In genomic region chrX:49269768-49270248, GRCh38 we compare ENCODE assay signal across 8 cellular contexts. TPM values are rescaled to one million over a fixed set of nuclear protein-coding genes. Genes with fewer than 3 reads are reported as not detected.
A peak's percentile ranks its signal among the peaks of the same experiment; 100 is the strongest.
DNase-seq lines count a peak whose midpoint lies in the region; ATAC-seq and TF ChIP-seq lines count a peak whose summit lies in the region.

A gene with protein sequence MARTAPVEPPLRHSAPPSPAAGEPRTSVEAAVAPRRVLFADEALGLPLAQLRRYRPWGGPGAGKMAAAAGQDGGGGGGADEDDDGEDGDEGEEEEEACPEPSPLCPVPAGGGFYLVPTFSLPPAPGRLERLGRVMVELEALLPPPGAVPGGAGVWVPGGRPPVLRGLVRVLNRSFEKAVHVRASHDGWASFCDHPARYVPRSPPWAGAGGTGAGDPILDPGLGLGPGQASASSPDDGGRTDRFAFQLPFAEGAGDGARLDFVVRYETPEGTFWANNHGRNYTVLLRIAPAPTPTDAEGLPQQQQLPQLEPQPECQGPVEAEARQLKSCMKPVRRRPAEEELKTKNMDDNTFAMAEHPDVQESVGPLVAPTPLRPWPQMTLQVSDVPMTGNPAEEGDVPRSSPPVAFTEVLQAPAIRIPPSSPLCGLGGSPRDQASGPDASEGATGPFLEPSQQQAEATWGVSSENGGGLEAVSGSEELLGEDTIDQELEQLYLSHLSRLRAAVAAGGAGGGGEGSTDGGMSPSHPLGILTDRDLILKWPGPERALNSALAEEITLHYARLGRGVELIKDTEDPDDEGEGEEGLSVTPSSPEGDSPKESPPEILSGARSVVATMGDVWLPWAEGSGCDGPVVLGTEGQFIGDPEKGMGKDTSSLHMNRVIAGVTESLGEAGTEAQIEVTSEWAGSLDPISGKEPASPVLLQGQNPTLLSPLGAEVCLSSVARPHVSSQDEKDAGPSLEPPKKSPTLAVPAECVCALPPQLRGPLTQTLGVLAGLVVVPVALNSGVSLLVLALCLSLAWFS (plus strand): TSS chrX:49269793. CDS start chrX:49269870, 77 bp downstream.

- CTCF ChIA-PET in Calu3 (lab: Charles Lee), result interaction anchor here (1.0 to 1.2 kb wide), 2 partner anchors 77 to 79 kb away, joined by 4 to 6 read pairs; no protein-coding TSS in a partner anchor

- peak within 1 kb of the TSS; percentile 100 for H3K27ac Mint-ChIP-seq in Calu3 (ENCODE audit: unreplicated experiment)
- peak within 1 kb of the TSS; percentile 98 for H3K27ac Mint-ChIP-seq in central memory CD8-positive, alpha-beta T cell (ENCODE audit: low read depth)

- peaks cover 19% of the 10 kb centered on the region for H3K4me1 Mint-ChIP-seq in Calu3 (ENCODE audit: low read depth, unreplicated experiment)
- H3K4me1 Mint-ChIP-seq in central memory CD8-positive, alpha-beta T cell, result peaks cover 47% of the 10 kb centered on the region

- H3K36me3 Mint-ChIP-seq in Calu3 (ENCODE audit: insufficient read depth, unreplicated experiment), result peaks cover 38% of the 10 kb centered on the region
- H3K36me3 Mint-ChIP-seq in central memory CD8-positive, alpha-beta T cell (ENCODE audit: insufficient read depth), result peaks cover 18% of the 10 kb centered on the region

- no peaks in the 10 kb centered on the region for H3K27me3 ChIP-seq in upper lobe of right lung

- H3K4me3 Mint-ChIP-seq in Calu3 (ENCODE audit: low read depth, unreplicated experiment), result peak within 1 kb of the TSS; percentile 71
- peak within 1 kb of the TSS; percentile 84 for H3K4me3 Mint-ChIP-seq in central memory CD8-positive, alpha-beta T cell

- no peaks in the 10 kb centered on the region for H3K9me3 ChIP-seq in mesodermal cell (ENCODE audit: control insufficient read depth, low read length)
- no peaks in the 10 kb centered on the region for H3K9me3 ChIP-seq in upper lobe of right lung

- H3K27me3 Mint-ChIP-seq in Calu3 (ENCODE audit: unreplicated experiment), result no peaks in the 10 kb centered on the region
- H3K27me3 Mint-ChIP-seq in central memory CD8-positive, alpha-beta T cell, result no peaks in the 10 kb centered on the region

- H3K4me3 ChIP-seq in Jurkat, Clone E6-1 (ENCODE audit: low read length), result peak within 1 kb of the TSS; percentile 70
- H3K4me3 ChIP-seq in mesodermal cell (ENCODE audit: extremely low read depth, insufficient read depth, low read length, poor library complexity, severe bottlenecking) (peak within 1 kb of the TSS; percentile 49), upper lobe of right lung (peak within 1 kb of the TSS; percentile 68)

- DNase-seq in Calu3 (no peak), upper lobe of right lung (no peak), NOMO-1 (lab: John Stamatoyannopoulos, UW; ENCODE audit: unreplicated experiment in 2 of 2) (no peak), posterior vena cava (ENCODE audit: low spot score) (no peak)
- no peak for DNase-seq in Jurkat, Clone E6-1 (ENCODE audit: low read depth, low spot score)
- DNase-seq in central memory CD8-positive, alpha-beta T cell (ENCODE audit: low spot score in 2 of 2), result no peak

- 0% methylated on average over 9 to 11 of the region's 70 CpGs for WGBS in mesodermal cell (ENCODE audit: insufficient coverage in 2 of 2), 2 experiments

- H3K36me3 ChIP-seq in mesodermal cell (ENCODE audit: control insufficient read depth, insufficient read depth, low read length) (peaks cover 12% of the 10 kb centered on the region), upper lobe of right lung (no peaks in the 10 kb centered on the region)

- no TSS peak for BruUV-seq in Calu3 (replicated peaks; lab: Mats Ljungman, UMichigan)

- TF ChIP-seq CTCF in Calu3 (IDR thresholded peaks at IDR 0.05; ENCODE audit: unreplicated experiment) (no peak), upper lobe of right lung (IDR thresholded peaks at IDR 0.05) (no peak)

- ATAC-seq in GM21529 (IDR thresholded peaks at IDR 0.05; ENCODE audit: unreplicated experiment) (peak; percentile 15), upper lobe of right lung (peak; percentile 26)
- ATAC-seq in central memory CD8-positive, alpha-beta T cell (replicated peaks; ENCODE audit: extremely low read depth, poor library complexity, severe bottlenecking), result peak; percentile 8

- H3K4me1 ChIP-seq in mesodermal cell (ENCODE audit: control insufficient read depth, insufficient read depth, low read length, poor library complexity, severe bottlenecking) (no peaks in the 10 kb centered on the region), upper lobe of right lung (peaks cover 11% of the 10 kb centered on the region)

- no peaks in the 10 kb centered on the region for H3K9me3 Mint-ChIP-seq in Calu3 (ENCODE audit: low read depth, unreplicated experiment)
- H3K9me3 Mint-ChIP-seq in central memory CD8-positive, alpha-beta T cell, result no peaks in the 10 kb centered on the region

- H3K27ac ChIP-seq in mesodermal cell (ENCODE audit: low read depth, low read length, severe bottlenecking) (peak within 1 kb of the TSS; percentile 96), upper lobe of right lung (peak within 1 kb of the TSS; percentile 93)

- intact Hi-C loops in Calu3 (cut with micrococcal nuclease; ENCODE audit: unreplicated experiment), result no loop called here
- intact Hi-C loops in upper lobe of right lung (cut with DNase I), result no loop called here
- intact Hi-C loops in posterior vena cava (cut with DNase I), result no loop called here

RNA-seq across cellular contexts. Expression of the gene that starts here (rescaled TPM):
- total RNA-seq in Calu3 (2022) (14.7 and 18.8 TPM in 2 replicates), upper lobe of right lung (6.0 TPM), posterior vena cava (1 to 10 TPM; 5.2 to 5.4 TPM)
- 1.1 TPM for polyA plus RNA-seq in Jurkat, Clone E6-1 (2012; ENCODE audit: insufficient read depth, insufficient read length)
- 5.0 TPM for polyA plus RNA-seq in mesodermal cell (2013, experiment 1 of 2)
- polyA plus RNA-seq in mesodermal cell (2013, experiment 2 of 2), result 4.8 TPM
